Comparison of ENCODE assay signal across 9 cellular contexts in genomic region chr15:60649845-60650548, GRCh38.
A peak's percentile ranks its signal among the peaks of the same experiment; 100 is the strongest.
DNase-seq lines count a peak whose midpoint lies in the region; ATAC-seq, FAIRE-seq and TF ChIP-seq lines count a peak whose summit lies in the region.
"Had no signal": no experiment of that assay in that cellular context is flagged by ENCODE, and none has a peak within 500 bp of the region (broad histone marks: within the 10 kb centered on the region; RNA-seq: fewer than 3 reads in every experiment).

No MANE protein-coding gene starts in this region.

- H3K4me3 ChIP-seq in skeletal muscle tissue (ENCODE audit: low read length in 3 of 3) = no peak overlapping the region

- H3K9me3 ChIP-seq in skeletal muscle tissue (ENCODE audit: control insufficient read depth in 3 of 3, low read length in 3 of 3) = no peaks in the 10 kb centered on the region

- ATAC-seq in HG03159 (IDR thresholded peaks at IDR 0.05; ENCODE audit: unreplicated experiment) (peak; percentile 51), HG03095 (IDR thresholded peaks at IDR 0.05; ENCODE audit: unreplicated experiment) (no peak)

- no peaks in the 10 kb centered on the region for H3K27me3 ChIP-seq in skeletal muscle tissue (ENCODE audit: control insufficient read depth in 3 of 3, insufficient read depth in 3 of 3, low read length in 3 of 3)

- peaks cover 22 to 49% (median 44%) of the 10 kb centered on the region in 3 donors for H3K4me1 ChIP-seq in skeletal muscle tissue (ENCODE audit: control insufficient read depth in 3 of 3, insufficient read depth in 3 of 3, low read length in 3 of 3)

- H3K4me3 Mint-ChIP-seq in activated T-helper 1 cell treated with anti-CD3 and anti-CD28 coated beads, Interleukin-12 subunit alpha, Interleukin-12 subunit beta, Interleukin-2, Interleukin-4 antibody, amounts not matched to agents 30 ng/mL and 10 ng/mL and 1 ng/mL, durations not matched to agents 14 hours and 24 hours and 36 hours = peak overlapping the region; percentile 70
- no peak overlapping the region for H3K4me3 Mint-ChIP-seq in nephron progenitor cell
- H3K4me3 Mint-ChIP-seq: dendritic cell treated with granulocyte-macrophage colony-stimulating factor and Interleukin-4, amounts not matched to agents 40 ng/mL and 50 ng/mL, for 4 days had no signal

- peak overlapping the region; percentile 61 for H3K27ac ChIP-seq in skeletal muscle tissue (ENCODE audit: low read depth, low read length)

- H3K9ac ChIP-seq in skeletal muscle tissue (ENCODE audit: low read depth in 1 of 3, low read length in 3 of 3) = peak overlapping the region in 1 of 3 donors; percentile 18

- peak overlapping the region; percentile 89 for H3K27ac Mint-ChIP-seq in activated T-helper 1 cell treated with anti-CD3 and anti-CD28 coated beads, Interleukin-12 subunit alpha, Interleukin-12 subunit beta, Interleukin-2, Interleukin-4 antibody, amounts not matched to agents 30 ng/mL and 10 ng/mL and 1 ng/mL, durations not matched to agents 14 hours and 24 hours and 36 hours
- H3K27ac Mint-ChIP-seq in nephron progenitor cell = no peak overlapping the region
- H3K27ac Mint-ChIP-seq: dendritic cell treated with granulocyte-macrophage colony-stimulating factor and Interleukin-4, amounts not matched to agents 40 ng/mL and 50 ng/mL, for 4 days had no signal

- H3K27me3 Mint-ChIP-seq in activated T-helper 1 cell treated with anti-CD3 and anti-CD28 coated beads, Interleukin-12 subunit alpha, Interleukin-12 subunit beta, Interleukin-2, Interleukin-4 antibody, amounts not matched to agents 30 ng/mL and 10 ng/mL and 1 ng/mL, durations not matched to agents 14 hours and 24 hours and 36 hours (ENCODE audit: insufficient read depth) = peaks cover under 1% of the 10 kb centered on the region
- H3K27me3 Mint-ChIP-seq in nephron progenitor cell (ENCODE audit: low read depth, poor library complexity) = peaks cover 25% of the 10 kb centered on the region

- FAIRE-seq in GM18507 (lab: Jason Lieb, UNC) = peak; percentile 96

- H3K9me3 Mint-ChIP-seq in activated T-helper 1 cell treated with anti-CD3 and anti-CD28 coated beads, Interleukin-12 subunit alpha, Interleukin-12 subunit beta, Interleukin-2, Interleukin-4 antibody, amounts not matched to agents 30 ng/mL and 10 ng/mL and 1 ng/mL, durations not matched to agents 14 hours and 24 hours and 36 hours = no peaks in the 10 kb centered on the region
- H3K9me3 Mint-ChIP-seq in nephron progenitor cell = no peaks in the 10 kb centered on the region
- H3K9me3 Mint-ChIP-seq: dendritic cell treated with granulocyte-macrophage colony-stimulating factor and Interleukin-4, amounts not matched to agents 40 ng/mL and 50 ng/mL, for 4 days had no signal

- TF ChIP-seq CTCF in nephron progenitor cell (IDR thresholded peaks at IDR 0.05) = no peak

- intact Hi-C loops in activated T-helper 1 cell treated with anti-CD3 and anti-CD28 coated beads, Interleukin-12 subunit alpha, Interleukin-12 subunit beta, Interleukin-2, Interleukin-4 antibody, amounts not matched to agents 30 ng/mL and 10 ng/mL and 1 ng/mL, durations not matched to agents 14 hours and 24 hours and 36 hours (cut with micrococcal nuclease) = loop anchor here (1.0 to 10.0 kb wide), 13 partner anchors 10 to 267 kb away; partner anchors contain the start of gene ANXA2

- peaks cover 69% of the 10 kb centered on the region for H3K4me1 Mint-ChIP-seq in activated T-helper 1 cell treated with anti-CD3 and anti-CD28 coated beads, Interleukin-12 subunit alpha, Interleukin-12 subunit beta, Interleukin-2, Interleukin-4 antibody, amounts not matched to agents 30 ng/mL and 10 ng/mL and 1 ng/mL, durations not matched to agents 14 hours and 24 hours and 36 hours (ENCODE audit: low read depth)
- H3K4me1 Mint-ChIP-seq in nephron progenitor cell = peaks cover 84% of the 10 kb centered on the region

- H3K36me3 Mint-ChIP-seq in activated T-helper 1 cell treated with anti-CD3 and anti-CD28 coated beads, Interleukin-12 subunit alpha, Interleukin-12 subunit beta, Interleukin-2, Interleukin-4 antibody, amounts not matched to agents 30 ng/mL and 10 ng/mL and 1 ng/mL, durations not matched to agents 14 hours and 24 hours and 36 hours (ENCODE audit: low read depth) = peaks cover 3% of the 10 kb centered on the region
- no peaks in the 10 kb centered on the region for H3K36me3 Mint-ChIP-seq in nephron progenitor cell (ENCODE audit: low read depth)

- no peaks in the 10 kb centered on the region for H3K36me3 ChIP-seq in skeletal muscle tissue (ENCODE audit: control insufficient read depth in 3 of 3, insufficient read depth in 3 of 3, low read length in 3 of 3)

- peak; percentile 38 for DNase-seq in GM18507 (ENCODE audit: extremely low spot score, insufficient read length, low read depth)
- DNase-seq in activated T-helper 1 cell treated with anti-CD3 and anti-CD28 coated beads, Interleukin-12 subunit alpha, Interleukin-12 subunit beta, Interleukin-2, Interleukin-4 antibody, amounts not matched to agents 30 ng/mL and 10 ng/mL and 1 ng/mL, durations not matched to agents 14 hours and 24 hours and 36 hours (ENCODE audit: low spot score) = peak; percentile 46
- no peak for DNase-seq in HPDE6-E6E7 (ENCODE audit: extremely low spot score)
- DNase-seq in nephron progenitor cell = no peak
- DNase-seq in DMS 273 treated with DMSO at 0.1 percent for 48 hours (lab: John Stamatoyannopoulos, UW) = no peak

Comparison
In these comparisons a context has a peak if more than half of its experiments do, and no peak if none do; other contexts are left out.
1. DNase-seq: peak in GM18507 (single experiment) and activated T-helper 1 cell treated with anti-CD3 and anti-CD28 coated beads, Interleukin-12 subunit alpha, Interleukin-12 subunit beta, Interleukin-2, Interleukin-4 antibody, amounts not matched to agents 30 ng/mL and 10 ng/mL and 1 ng/mL, durations not matched to agents 14 hours and 24 hours and 36 hours (single experiment); none in HPDE6-E6E7 (single experiment), nephron progenitor cell (single experiment) and DMS 273 treated with DMSO at 0.1 percent for 48 hours (single experiment).